Comparison of ENCODE assay signal across 21 cellular contexts in the genomic region with DNA sequence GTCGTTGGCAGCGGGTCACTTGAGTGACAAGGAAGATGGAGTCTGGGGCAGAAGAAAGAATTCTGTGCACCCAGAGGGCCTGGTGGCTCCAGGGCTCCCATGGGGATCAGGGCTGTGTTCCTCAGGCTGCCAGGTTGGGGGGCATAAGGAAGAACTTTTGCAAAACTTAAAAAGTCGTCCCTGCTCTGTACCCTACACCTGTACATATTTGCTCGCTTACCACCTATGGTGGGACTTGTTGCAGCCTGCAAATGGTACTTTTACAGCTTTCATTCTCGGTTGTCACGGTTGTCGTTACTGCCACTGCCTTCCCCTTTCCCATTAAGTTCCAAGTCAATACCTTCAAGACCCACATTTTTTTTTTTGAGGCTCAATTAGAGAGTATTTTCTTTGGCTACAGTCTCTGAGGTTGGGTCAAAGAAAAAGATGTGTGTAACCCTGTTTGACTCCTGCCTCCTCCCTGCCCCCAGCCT. TPM values are rescaled to one million over a fixed set of nuclear protein-coding genes. Genes with fewer than 3 reads are reported as not detected.
A peak's percentile ranks its signal among the peaks of the same experiment; 100 is the strongest.
DNase-seq lines count a peak whose midpoint lies in the region; ATAC-seq and TF ChIP-seq lines count a peak whose summit lies in the region.
"Had no signal": no experiment of that assay in that cellular context is flagged by ENCODE, and none has a peak within 500 bp of the region (broad histone marks: within the 10 kb centered on the region; RNA-seq: fewer than 3 reads in every experiment).

No MANE protein-coding gene starts in this region.

- peaks cover 91% of the 10 kb centered on the region for H3K27me3 Mint-ChIP-seq in activated naive CD4-positive, alpha-beta T cell treated with anti-CD3 and anti-CD28 coated beads, Interleukin-2, amount 10 ng/mL, durations not matched to agents 7 days and 5 days
- peaks cover 45 to 64% of the 10 kb centered on the region in 2 donors for H3K27me3 Mint-ChIP-seq in effector memory CD8-positive, alpha-beta T cell

- intact Hi-C loops in gastrocnemius medialis (cut with DNase I; ENCODE audit: low total_unique reads): no loop called here

- TF ChIP-seq POLR2A in gastrocnemius medialis (IDR thresholded peaks at IDR 0.05): no peak

- no peaks in the 10 kb centered on the region for H3K9me3 Mint-ChIP-seq in activated naive CD4-positive, alpha-beta T cell treated with anti-CD3 and anti-CD28 coated beads, Interleukin-2, amount 10 ng/mL, durations not matched to agents 7 days and 5 days
- H3K9me3 Mint-ChIP-seq in effector memory CD8-positive, alpha-beta T cell: no peaks in the 10 kb centered on the region
- H3K9me3 Mint-ChIP-seq: dendritic cell treated with granulocyte-macrophage colony-stimulating factor and Interleukin-4, amounts not matched to agents 40 ng/mL and 50 ng/mL, for 4 days had no signal

- TF ChIP-seq CTCF in gastrocnemius medialis (IDR thresholded peaks at IDR 0.05 in 4 of 5, conservative IDR thresholded peaks at IDR 0.05 in 1 of 5): no peak

- H3K36me3 ChIP-seq in HUES6 (ENCODE audit: control insufficient read depth, insufficient read depth, low read length) (no peaks in the 10 kb centered on the region), gastrocnemius medialis (no peaks in the 10 kb centered on the region)
- H3K36me3 ChIP-seq: brain microvascular endothelial cell, uterus had no signal

- H3K27ac Mint-ChIP-seq in activated naive CD4-positive, alpha-beta T cell treated with anti-CD3 and anti-CD28 coated beads, Interleukin-2, amount 10 ng/mL, durations not matched to agents 7 days and 5 days: peak overlapping the region; percentile 55
- no peak overlapping the region for H3K27ac Mint-ChIP-seq in effector memory CD8-positive, alpha-beta T cell
- H3K27ac Mint-ChIP-seq: dendritic cell treated with granulocyte-macrophage colony-stimulating factor and Interleukin-4, amounts not matched to agents 40 ng/mL and 50 ng/mL, for 4 days had no signal

- no peak overlapping the region for H3K9ac ChIP-seq in HUES6 (ENCODE audit: low read length)

- peaks cover 100% of the 10 kb centered on the region for H3K27me3 ChIP-seq in HUES6 (ENCODE audit: control insufficient read depth, insufficient read depth, low read length)
- H3K27me3 ChIP-seq in gastrocnemius medialis: peaks cover 0 to 20% (median 7%) of the 10 kb centered on the region in 3 donors

- peak overlapping the region; percentile 51 for H3K4me3 ChIP-seq in HUES6 (ENCODE audit: low read depth, low read length)
- no peak overlapping the region for H3K4me3 ChIP-seq in gastrocnemius medialis
- H3K4me3 ChIP-seq: uterus had no signal

- H3K36me3 Mint-ChIP-seq in activated naive CD4-positive, alpha-beta T cell treated with anti-CD3 and anti-CD28 coated beads, Interleukin-2, amount 10 ng/mL, durations not matched to agents 7 days and 5 days: peaks cover 2% of the 10 kb centered on the region
- peaks cover 4% of the 10 kb centered on the region for H3K36me3 Mint-ChIP-seq in effector memory CD8-positive, alpha-beta T cell (ENCODE audit: insufficient read depth)

- in situ Hi-C loops in gastrocnemius medialis (cut with MboI; ENCODE audit: low sequenced_read_pairs in 4 of 4): loop anchor here in 2 of 4 donors (25.0 kb wide), 1 partner anchor 169 kb away; no protein-coding TSS in a partner anchor

- H3K9me3 ChIP-seq in HUES6 (ENCODE audit: control insufficient read depth, insufficient read depth, low read depth, low read length) (no peaks in the 10 kb centered on the region), gastrocnemius medialis (no peaks in the 10 kb centered on the region)
- H3K9me3 ChIP-seq: uterus had no signal

- DNase-seq in activated naive CD4-positive, alpha-beta T cell treated with anti-CD3 and anti-CD28 coated beads, Interleukin-2, amount 10 ng/mL, durations not matched to agents 7 days and 5 days: no peak
- no peak for DNase-seq in activated naive CD4-positive, alpha-beta T cell (lab: John Stamatoyannopoulos, UW)
- no peak for DNase-seq in effector memory CD8-positive, alpha-beta T cell
- DNase-seq in gastrocnemius medialis (no peak), glomerular visceral epithelial cell (ENCODE audit: extremely low spot score) (no peak), NCI-H446 (lab: John Stamatoyannopoulos, UW) (no peak)
- DNase-seq: activated CD4-positive, alpha-beta T cell treated with anti-CD3 and anti-CD28 coated beads, Interleukin-2, amount 50 U/mL, for 48 hours; activated effector memory CD4-positive, alpha-beta T cell treated with anti-CD3 and anti-CD28 coated beads, Interleukin-2, amount 50 U/mL, for 16 hours; brain microvascular endothelial cell; GOT3; NCI-H1930; NCI-H510A; SW 1271; uterus had no signal

- CTCF ChIA-PET in activated naive CD4-positive, alpha-beta T cell treated with anti-CD3 and anti-CD28 coated beads, Interleukin-2, amount 10 ng/mL, durations not matched to agents 7 days and 5 days (lab: Charles Lee): interaction anchor here (1.1 kb wide), 1 partner anchor 136 kb away, joined by 3 read pairs; no protein-coding TSS in a partner anchor

- H3K4me3 Mint-ChIP-seq in activated naive CD4-positive, alpha-beta T cell treated with anti-CD3 and anti-CD28 coated beads, Interleukin-2, amount 10 ng/mL, durations not matched to agents 7 days and 5 days: no peak overlapping the region
- H3K4me3 Mint-ChIP-seq in effector memory CD8-positive, alpha-beta T cell: peak overlapping the region; percentile 19 to 24
- H3K4me3 Mint-ChIP-seq: dendritic cell treated with granulocyte-macrophage colony-stimulating factor and Interleukin-4, amounts not matched to agents 40 ng/mL and 50 ng/mL, for 4 days had no signal

- peaks cover 19% of the 10 kb centered on the region for H3K4me1 Mint-ChIP-seq in activated naive CD4-positive, alpha-beta T cell treated with anti-CD3 and anti-CD28 coated beads, Interleukin-2, amount 10 ng/mL, durations not matched to agents 7 days and 5 days
- peaks cover 7 to 15% of the 10 kb centered on the region in 2 donors for H3K4me1 Mint-ChIP-seq in effector memory CD8-positive, alpha-beta T cell (ENCODE audit: low read depth in 2 of 2)

- no peak for ATAC-seq in effector memory CD8-positive, alpha-beta T cell (replicated peaks)
- ATAC-seq in gastrocnemius medialis (no peak), HG02623 (IDR thresholded peaks at IDR 0.05; ENCODE audit: unreplicated experiment) (no peak)
- ATAC-seq: sciatic nerve had no signal

- H3K4me1 ChIP-seq in HUES6 (ENCODE audit: control insufficient read depth, insufficient read depth, low read length) (peaks cover 59% of the 10 kb centered on the region), gastrocnemius medialis (peaks cover 0 to 4% of the 10 kb centered on the region in 2 donors)
- H3K4me1 ChIP-seq: uterus had no signal

- H3K27ac ChIP-seq in HUES6 (ENCODE audit: low read depth, low read length) (no peak overlapping the region), gastrocnemius medialis (peak overlapping the region in 3 of 4 donors; percentile 70 to 78 (median 76))
- H3K27ac ChIP-seq: brain microvascular endothelial cell, uterus had no signal

RNA-seq across cellular contexts. Expression of a gene that starts 9.1 kb away (rescaled TPM):
- 1 to 10 TPM; 2.3 to 5.1 (median 3.5) TPM for total RNA-seq in gastrocnemius medialis
- total RNA-seq: epithelial cell of proximal tubule, left lobe of liver, osteoblast, sciatic nerve had no signal
